In genomic region chr7:127557803-127558202, GRCh38 we compare ENCODE assay signal across 15 cellular contexts. TPM values are rescaled to one million over a fixed set of nuclear protein-coding genes. Genes with fewer than 3 reads are reported as not detected.
"Had no signal": no experiment of that assay in that cellular context is flagged by ENCODE, and none has a peak within 500 bp of the region (broad histone marks: within the 10 kb centered on the region; RNA-seq: fewer than 3 reads in every experiment).

No MANE protein-coding gene starts in this region.

- DNase-seq: activated CD4-positive, alpha-beta memory T cell treated with anti-CD3 and anti-CD28 coated beads, Interleukin-2, amount 10 ng/mL, durations not matched to agents 7 days and 5 days; activated CD4-positive, alpha-beta T cell treated with anti-CD3 and anti-CD28 coated beads for 36 hours; activated CD8-positive, alpha-beta memory T cell treated with anti-CD3 and anti-CD28 coated beads, Interleukin-2, amount 50 U/mL, for 4 hours; activated naive CD4-positive, alpha-beta T cell; cortex of kidney; effector CD8-positive, alpha-beta T cell; naive thymus-derived CD4-positive, alpha-beta T cell; posterior cingulate gyrus; right cardiac atrium; T-helper 9 cell; thyroid gland had no signal

- H3K4me3 Mint-ChIP-seq: activated CD4-positive, alpha-beta memory T cell treated with anti-CD3 and anti-CD28 coated beads, Interleukin-2, amount 10 ng/mL, durations not matched to agents 7 days and 5 days; activated CD4-positive, alpha-beta T cell treated with anti-CD3 and anti-CD28 coated beads for 36 hours; activated T-helper 1 cell treated with anti-CD3 and anti-CD28 coated beads, Interleukin-12 subunit alpha, Interleukin-12 subunit beta, Interleukin-2, Interleukin-4 antibody, amounts not matched to agents 30 ng/mL and 10 ng/mL and 1 ng/mL, durations not matched to agents 14 hours and 24 hours and 36 hours; naive thymus-derived CD4-positive, alpha-beta T cell; stimulated activated effector memory CD8-positive, alpha-beta T cell treated with anti-CD3 and anti-CD28 coated beads, Interleukin-12 subunit alpha, Interleukin-12 subunit beta, amount 100 ng/mL, for 72 hours had no signal

- H3K9me3 ChIP-seq: thyroid gland had no signal

- H3K4me3 ChIP-seq: ascending aorta, cardiac muscle cell, thyroid gland had no signal

- H3K4me1 ChIP-seq: ascending aorta, thyroid gland had no signal

- H3K36me3 ChIP-seq: ascending aorta, cardiac muscle cell, thyroid gland had no signal

- ATAC-seq: activated CD4-positive, alpha-beta T cell treated with anti-CD3 and anti-CD28 coated beads for 36 hours; naive thymus-derived CD4-positive, alpha-beta T cell; right cardiac atrium; stimulated activated effector memory CD8-positive, alpha-beta T cell treated with anti-CD3 and anti-CD28 coated beads, Interleukin-12 subunit alpha, Interleukin-12 subunit beta, amount 100 ng/mL, for 72 hours had no signal

- H3K4me1 Mint-ChIP-seq: activated CD4-positive, alpha-beta memory T cell treated with anti-CD3 and anti-CD28 coated beads, Interleukin-2, amount 10 ng/mL, durations not matched to agents 7 days and 5 days; activated CD4-positive, alpha-beta T cell treated with anti-CD3 and anti-CD28 coated beads for 36 hours; stimulated activated effector memory CD8-positive, alpha-beta T cell treated with anti-CD3 and anti-CD28 coated beads, Interleukin-12 subunit alpha, Interleukin-12 subunit beta, amount 100 ng/mL, for 72 hours had no signal

- H3K27me3 ChIP-seq: ascending aorta, cardiac muscle cell, thyroid gland had no signal

- H3K9me3 Mint-ChIP-seq: activated CD4-positive, alpha-beta memory T cell treated with anti-CD3 and anti-CD28 coated beads, Interleukin-2, amount 10 ng/mL, durations not matched to agents 7 days and 5 days; activated T-helper 1 cell treated with anti-CD3 and anti-CD28 coated beads, Interleukin-12 subunit alpha, Interleukin-12 subunit beta, Interleukin-2, Interleukin-4 antibody, amounts not matched to agents 30 ng/mL and 10 ng/mL and 1 ng/mL, durations not matched to agents 14 hours and 24 hours and 36 hours; stimulated activated effector memory CD8-positive, alpha-beta T cell treated with anti-CD3 and anti-CD28 coated beads, Interleukin-12 subunit alpha, Interleukin-12 subunit beta, amount 100 ng/mL, for 72 hours had no signal

- H3K36me3 Mint-ChIP-seq: stimulated activated effector memory CD8-positive, alpha-beta T cell treated with anti-CD3 and anti-CD28 coated beads, Interleukin-12 subunit alpha, Interleukin-12 subunit beta, amount 100 ng/mL, for 72 hours had no signal

- H3K27me3 Mint-ChIP-seq: activated CD4-positive, alpha-beta T cell treated with anti-CD3 and anti-CD28 coated beads for 36 hours had no signal

- H3K27ac ChIP-seq: ascending aorta, cardiac muscle cell, thyroid gland had no signal

RNA-seq across cellular contexts. Expression of gene FSCN3, which starts 35.7 kb away (rescaled TPM):
- total RNA-seq: ascending aorta had no signal
